8 cellular contexts compared by ENCODE assay signal in the genomic region with DNA sequence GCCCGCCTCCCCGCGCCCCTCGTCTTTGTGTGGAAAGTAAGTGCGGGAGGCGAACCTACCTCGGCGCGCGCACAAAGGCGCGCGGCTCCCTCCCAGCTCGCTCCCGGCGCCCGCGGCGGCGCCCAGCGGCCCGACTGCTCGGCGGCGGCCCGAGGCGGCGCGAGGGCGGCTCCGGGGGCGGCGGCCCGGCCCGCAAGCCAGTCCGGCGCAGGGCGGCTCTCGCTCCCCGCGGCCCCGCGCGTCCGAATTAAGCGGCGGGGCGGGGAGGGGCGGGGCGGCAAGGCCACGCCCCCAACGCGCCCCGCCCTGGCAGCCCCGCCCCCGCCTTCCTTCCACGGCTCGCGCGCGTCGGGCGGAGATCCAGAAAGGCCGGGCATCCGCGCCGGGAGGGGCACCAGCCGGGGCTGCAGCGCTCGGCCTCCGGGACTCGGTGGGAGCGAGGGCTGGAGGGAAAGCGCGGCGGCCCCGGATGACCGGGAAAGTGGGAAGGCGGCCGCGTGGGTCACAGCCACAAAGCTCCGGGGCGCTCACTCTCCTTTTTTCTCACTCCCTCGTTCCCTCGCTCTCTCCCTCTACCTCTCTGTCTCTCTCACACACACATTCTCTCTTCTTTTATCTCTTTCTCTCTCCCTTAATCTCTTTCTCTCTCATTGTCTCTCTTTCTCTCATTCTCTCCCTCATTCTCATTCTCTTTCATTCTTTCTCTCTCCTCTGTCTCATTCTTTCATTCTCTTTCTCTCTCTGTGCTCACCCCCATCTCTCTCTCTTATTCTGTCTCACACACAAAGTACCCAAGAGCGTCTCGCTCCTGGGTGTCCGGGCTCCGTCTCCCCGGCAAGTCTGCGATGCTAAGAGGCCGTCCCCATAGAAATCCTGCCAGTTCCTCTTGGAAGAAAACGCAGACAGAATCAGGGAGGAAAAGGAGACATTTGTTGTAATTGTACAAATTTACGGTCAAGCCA.
A peak's percentile ranks its signal among the peaks of the same experiment; 100 is the strongest.
DNase-seq lines count a peak whose midpoint lies in the region; ATAC-seq and TF ChIP-seq lines count a peak whose summit lies in the region.

No MANE protein-coding gene starts in this region.

- TF ChIP-seq CTCF in osteocyte (IDR thresholded peaks at IDR 0.05) (no peak), tibial nerve (IDR thresholded peaks at IDR 0.05) (no peak)

- H3K4me1 ChIP-seq in tibial nerve = peaks cover 0 to 30% (median 13%) of the 10 kb centered on the region in 4 donors

- peak overlapping the region; percentile 90 for H3K27ac Mint-ChIP-seq in osteocyte (ENCODE audit: unreplicated experiment)

- peak; percentile 42 to 56 for TF ChIP-seq POLR2A in tibial nerve (IDR thresholded peaks at IDR 0.05)

- peak; percentile 23 for DNase-seq in COLO829 (ENCODE audit: low spot score)
- peak in 45 of 76 experiments; percentile 2 to 55 (median 25) for DNase-seq in HUDEP-2 (lab: John Stamatoyannopoulos, UW; ENCODE audit: unreplicated experiment in 76 of 76)
- peak; percentile 45 for DNase-seq in SK-MEL-5 (ENCODE audit: low read depth, low spot score)
- peak; percentile 28 for DNase-seq in activated naive CD8-positive, alpha-beta T cell treated with anti-CD3 and anti-CD28 coated beads, Interleukin-2, amount 50 U/mL, for 16 hours (ENCODE audit: low read depth, low spot score)
- peak; percentile 90 for DNase-seq in Right ventricle myocardium superior
- DNase-seq in osteocyte (ENCODE audit: extremely low spot score, unreplicated experiment) = peak; percentile 90
- DNase-seq in tibial nerve (ENCODE audit: low spot score in 2 of 2) = peak; percentile 76

- H3K27me3 Mint-ChIP-seq in osteocyte (ENCODE audit: unreplicated experiment) = no peaks in the 10 kb centered on the region

- peak overlapping the region in 3 of 4 donors; percentile 79 to 86 (median 85) for H3K27ac ChIP-seq in tibial nerve

- WGBS in tibial nerve, 2 donors = 1 to 2% methylated on average over 18 to 75 of the region's 94 CpGs

- in situ Hi-C loops in SK-MEL-5 (cut with HindIII; ENCODE audit: low pct_unique_long_range_greater_than_20kb, low sequenced_read_pairs) = no loop called here

- peaks cover 31% of the 10 kb centered on the region for H3K4me1 Mint-ChIP-seq in osteocyte (ENCODE audit: unreplicated experiment)

- peak overlapping the region; percentile 93 for H3K4me3 Mint-ChIP-seq in osteocyte (ENCODE audit: unreplicated experiment)

- peak overlapping the region; percentile 50 to 73 (median 70) for H3K4me3 ChIP-seq in tibial nerve

- peaks cover 9% of the 10 kb centered on the region for H3K36me3 Mint-ChIP-seq in osteocyte (ENCODE audit: unreplicated experiment)

- H3K36me3 ChIP-seq in tibial nerve = peaks cover 0 to 3% (median 0%) of the 10 kb centered on the region in 3 donors

- no peaks in the 10 kb centered on the region for H3K9me3 Mint-ChIP-seq in osteocyte (ENCODE audit: unreplicated experiment)

- peak in 1 of 2 donors; percentile 78 for TF ChIP-seq EP300 in tibial nerve (IDR thresholded peaks at IDR 0.05)

- H3K9me3 ChIP-seq in tibial nerve = no peaks in the 10 kb centered on the region

- intact Hi-C loops in Right ventricle myocardium superior (cut with DNase I) = no loop called here

- no peaks in the 10 kb centered on the region for H3K27me3 ChIP-seq in tibial nerve

- ATAC-seq in GM19468 (IDR thresholded peaks at IDR 0.05; ENCODE audit: extremely low read depth, unreplicated experiment) = peak; percentile 21
- ATAC-seq in Right ventricle myocardium superior (ENCODE audit: poor library complexity) = peak; percentile 99

Comparison
In these comparisons a context has a peak if more than half of its experiments do, and no peak if none do; other contexts are left out.
1. Peak in every context shown above with its lines: DNase-seq, ATAC-seq, H3K4me3 ChIP-seq and H3K27ac ChIP-seq.
2. DNase-seq: peak in every context shown above with its lines; median percentile 90 in Right ventricle myocardium superior; 90 in osteocyte; 76 in tibial nerve; 45 in SK-MEL-5; 28 in activated naive CD8-positive, alpha-beta T cell treated with anti-CD3 and anti-CD28 coated beads, Interleukin-2, amount 50 U/mL, for 16 hours; 25 in HUDEP-2; 23 in COLO829.